8 cellular contexts compared by ENCODE assay signal in the genomic region with DNA sequence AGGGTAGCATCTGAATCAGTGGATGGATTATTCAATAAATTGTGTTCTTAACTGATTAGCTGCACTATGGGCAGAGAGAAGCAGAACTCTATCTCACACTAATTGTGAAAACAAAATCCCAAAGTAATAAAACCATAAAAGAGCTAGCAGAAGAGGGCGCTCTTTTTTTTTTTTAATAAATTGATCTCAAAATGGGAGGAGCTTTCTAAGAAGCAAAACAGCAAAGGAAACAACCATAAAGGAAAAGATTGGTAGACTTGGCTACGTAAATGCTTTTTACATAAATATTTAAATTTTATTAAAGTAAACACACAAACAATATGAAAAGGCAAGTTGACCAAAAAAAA. TPM values are rescaled to one million over a fixed set of nuclear protein-coding genes. Genes with fewer than 3 reads are reported as not detected.
DNase-seq lines count a peak whose midpoint lies in the region; ATAC-seq and TF ChIP-seq lines count a peak whose summit lies in the region.

No MANE protein-coding gene starts in this region.

- POLR2A ChIA-PET in CD4-positive, alpha-beta memory T cell (lab: Charles Lee; ENCODE audit: partially characterized antibody): interaction anchor here (0.6 to 3.3 kb wide), 9 partner anchors 73 to 291 kb away, joined by 3 to 45 read pairs (median 3); a partner anchor contains a TSS
- POLR2A ChIA-PET in HEK293T (lab: Yijun Ruan, JAX): no interaction called here

- no peak overlapping the region for H3K4me3 ChIP-seq in CD4-positive, alpha-beta memory T cell (ENCODE audit: low read length in 2 of 2)
- no peak overlapping the region for H3K4me3 ChIP-seq in endodermal cell (ENCODE audit: low read length)
- H3K4me3 ChIP-seq in mucosa of descending colon: no peak overlapping the region

- intact Hi-C loops in CD4-positive, alpha-beta memory T cell (cut with micrococcal nuclease): loop anchor here (1.0 to 2.0 kb wide), 5 partner anchors 108 to 1175 kb away; a partner anchor contains a TSS
- intact Hi-C loops in mucosa of descending colon (cut with DNase I, micrococcal nuclease): no loop called here

- TF ChIP-seq CTCF in endodermal cell (conservative IDR thresholded peaks at IDR 0.05) (peak; percentile 80), mucosa of descending colon (IDR thresholded peaks at IDR 0.05) (no peak)

- H3K36me3 Mint-ChIP-seq in CD4-positive, alpha-beta memory T cell: peaks cover 2 to 3% of the 10 kb centered on the region in 2 donors
- H3K36me3 Mint-ChIP-seq in endodermal cell (ENCODE audit: low read depth): no peaks in the 10 kb centered on the region

- DNase-seq in CD4-positive, alpha-beta memory T cell: peak in 4 of 5 donors; percentile 55 to 63 (median 59)
- DNase-seq in HEK293T (ENCODE audit: extremely low spot score) (no peak), RKO (ENCODE audit: low spot score) (peak; percentile 78), endodermal cell (no peak), retina (peak; percentile 31), mucosa of descending colon (no peak)

- peaks cover 29 to 49% (median 36%) of the 10 kb centered on the region in 4 donors for H3K4me1 Mint-ChIP-seq in CD4-positive, alpha-beta memory T cell
- H3K4me1 Mint-ChIP-seq in endodermal cell: peaks cover 36% of the 10 kb centered on the region

- ATAC-seq in mucosa of descending colon (no peak), GM21576 (IDR thresholded peaks at IDR 0.05; ENCODE audit: unreplicated experiment) (no peak), GM18868 (IDR thresholded peaks at IDR 0.05; ENCODE audit: unreplicated experiment) (no peak)

- WGBS in endodermal cell (ENCODE audit: insufficient coverage in 1 of 2, insufficient read length in 1 of 2), 2 experiments: 18% methylated on average over 1 of the region's 2 CpGs; no CpG with 5 or more reads in 1 of the 2 experiments

- H3K27me3 Mint-ChIP-seq in CD4-positive, alpha-beta memory T cell: no peaks in the 10 kb centered on the region
- no peaks in the 10 kb centered on the region for H3K27me3 Mint-ChIP-seq in endodermal cell (ENCODE audit: insufficient read depth)

- no peaks in the 10 kb centered on the region for H3K27me3 ChIP-seq in CD4-positive, alpha-beta memory T cell (ENCODE audit: insufficient read depth, low read length)
- no peaks in the 10 kb centered on the region for H3K27me3 ChIP-seq in endodermal cell (ENCODE audit: control insufficient read depth, insufficient read depth, low read length, poor library complexity, severe bottlenecking)

- H3K4me1 ChIP-seq in CD4-positive, alpha-beta memory T cell (ENCODE audit: insufficient read depth, low read length): peaks cover 44% of the 10 kb centered on the region
- H3K4me1 ChIP-seq in endodermal cell (ENCODE audit: control insufficient read depth, insufficient read depth, low read length) (peaks cover 3% of the 10 kb centered on the region), mucosa of descending colon (ENCODE audit: low read depth) (peaks cover 12% of the 10 kb centered on the region)

- no peaks in the 10 kb centered on the region for H3K36me3 ChIP-seq in CD4-positive, alpha-beta memory T cell (ENCODE audit: insufficient read depth, low read length)
- no peaks in the 10 kb centered on the region for H3K36me3 ChIP-seq in endodermal cell (ENCODE audit: control insufficient read depth, insufficient read depth, low read length)
- no peaks in the 10 kb centered on the region for H3K36me3 ChIP-seq in mucosa of descending colon (ENCODE audit: low read depth)

- no peaks in the 10 kb centered on the region for H3K9me3 ChIP-seq in CD4-positive, alpha-beta memory T cell (ENCODE audit: control insufficient read depth in 1 of 2, low read length in 2 of 2)
- H3K9me3 ChIP-seq in endodermal cell (ENCODE audit: control insufficient read depth, low read length) (no peaks in the 10 kb centered on the region), mucosa of descending colon (no peaks in the 10 kb centered on the region)

- no peaks in the 10 kb centered on the region for H3K9me3 Mint-ChIP-seq in CD4-positive, alpha-beta memory T cell
- no peaks in the 10 kb centered on the region for H3K9me3 Mint-ChIP-seq in endodermal cell

- H3K27ac Mint-ChIP-seq in CD4-positive, alpha-beta memory T cell: peak overlapping the region; percentile 91 to 98 (median 96)
- H3K27ac Mint-ChIP-seq in endodermal cell: no peak overlapping the region

- peak overlapping the region in 6 of 8 donors; percentile 3 to 97 (median 48) for H3K4me3 Mint-ChIP-seq in CD4-positive, alpha-beta memory T cell
- H3K4me3 Mint-ChIP-seq in endodermal cell: no peak overlapping the region

- CTCF ChIA-PET in CD4-positive, alpha-beta memory T cell (lab: Charles Lee; ENCODE audit: partially characterized antibody): interaction anchor here (0.6 to 5.0 kb wide), 34 partner anchors 8 to 809 kb away, joined by 3 to 84 read pairs (median 4); a partner anchor contains a TSS
- CTCF ChIA-PET in HEK293T (lab: Yijun Ruan, JAX): interaction anchor here (0.7 to 2.3 kb wide), 9 partner anchors 14 to 749 kb away, joined by 3 to 10 read pairs (median 3); no protein-coding TSS in a partner anchor

- H3K27ac ChIP-seq in CD4-positive, alpha-beta memory T cell (ENCODE audit: low read depth, low read length): peak overlapping the region; percentile 92
- no peak overlapping the region for H3K27ac ChIP-seq in endodermal cell (ENCODE audit: low read depth, low read length)

- no peak overlapping the region for H3K9ac ChIP-seq in endodermal cell (ENCODE audit: extremely low read depth, low read length, poor library complexity, severe bottlenecking)

TF ChIP-seq in HEK293T, 16 proteins besides CTCF, POLR2A, EP300 and RAD21:
- TF ChIP-seq ELF4 (IDR thresholded peaks at IDR 0.05) (no peak), ZNF384 (IDR thresholded peaks at IDR 0.05) (peak; percentile 56)

RNA-seq across cellular contexts. Expression of a gene that starts 1.5 kb away (rescaled TPM):
- total RNA-seq in CD4-positive, alpha-beta memory T cell: 10 to 100 TPM; 27.7 to 29.2 TPM
- 10 to 100 TPM; 46.5 to 61.6 TPM for polyA plus RNA-seq in CD4-positive, alpha-beta memory T cell
- 10 to 100 TPM; 55.7 to 86.8 TPM for total RNA-seq in endodermal cell
- 70.4 TPM for polyA plus RNA-seq in endodermal cell (2013, experiment 1 of 2)
- 54.2 TPM for polyA plus RNA-seq in endodermal cell (2013, experiment 2 of 2)
- 10 to 100 TPM; 47.6 to 69.9 (median 48.0) TPM for total RNA-seq in mucosa of descending colon

RNA-seq across cellular contexts. Expression of a gene that starts 6.7 kb away (rescaled TPM):
- 10 to 100 TPM; 65.3 to 68.3 TPM for total RNA-seq in CD4-positive, alpha-beta memory T cell
- polyA plus RNA-seq in CD4-positive, alpha-beta memory T cell: 10 to 100 TPM; 20.0 to 23.3 TPM
- total RNA-seq in endodermal cell: 100 to 1,000 TPM in 1 of 2 donors, 10 to 100 TPM in 1; 40.8 to 116 TPM
- polyA plus RNA-seq in endodermal cell (2013, experiment 1 of 2): 48.1 TPM
- polyA plus RNA-seq in endodermal cell (2013, experiment 2 of 2): 49.2 TPM
- total RNA-seq in mucosa of descending colon: 10 to 100 TPM; 37.0 to 56.9 (median 38.8) TPM

Comparison
In these comparisons a context has a peak if more than half of its experiments do, and no peak if none do; other contexts are left out.
1. DNase-seq: peak in CD4-positive, alpha-beta memory T cell (4 of 5), RKO (single experiment) and retina (single experiment); none in HEK293T (single experiment), endodermal cell (single experiment) and mucosa of descending colon (0 of 3).